2 cellular contexts compared by ENCODE assay signal in the genomic region with DNA sequence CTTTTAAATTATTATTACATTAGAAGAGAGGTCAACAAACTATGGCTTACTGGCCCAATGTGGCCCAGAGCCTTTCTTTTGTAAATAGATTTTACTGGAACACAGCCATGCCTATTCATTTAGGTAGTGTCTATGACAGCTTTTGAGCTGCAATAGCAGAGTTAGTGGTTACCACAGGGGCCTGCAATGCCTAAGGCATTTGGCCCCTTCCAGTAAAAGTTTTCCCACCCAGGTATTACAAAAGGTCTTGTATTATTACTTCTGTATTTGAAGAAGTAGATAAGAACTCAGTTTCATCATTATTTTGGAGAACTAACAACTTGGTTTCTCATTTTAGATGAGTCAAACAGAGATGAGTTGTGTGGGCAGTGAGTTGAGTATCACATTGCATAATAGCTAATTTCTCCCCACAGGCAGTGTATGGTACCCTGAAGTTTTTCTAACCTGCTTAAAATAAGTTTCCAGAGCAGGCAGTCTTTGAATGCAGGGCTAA.
A peak's percentile ranks its signal among the peaks of the same experiment; 100 is the strongest.
TF ChIP-seq lines count a peak whose summit lies in the region.

No MANE protein-coding gene starts in this region.

TF ChIP-seq in GM12878, 131 proteins besides CTCF, POLR2A, EP300 and RAD21 (continues in another document):
- TF ChIP-seq TCF7 (IDR thresholded peaks at IDR 0.05; ENCODE audit: borderline replicate concordance) (peak; percentile 21; the same call in 1 of the 2 replicates), ATF7 (IDR thresholded peaks at IDR 0.05; ENCODE audit: low read depth) (peak; percentile 81), BRCA1 (IDR thresholded peaks at IDR 0.05; ENCODE audit: low read depth, low read length) (no peak), NR2C2 (IDR thresholded peaks at IDR 0.05; ENCODE audit: borderline replicate concordance, control insufficient read depth, insufficient read length, low read depth) (no peak), FOS (IDR thresholded peaks at IDR 0.05; ENCODE audit: borderline replicate concordance, extremely low read depth, insufficient read length) (no peak), SIN3A (IDR thresholded peaks at IDR 0.05; ENCODE audit: low read depth, low read length) (no peak), NBN (IDR thresholded peaks at IDR 0.05) (0 out of 2 replicates have a peak, but pooled peaks have one; percentile 25), RCOR1 (conservative IDR thresholded peaks at IDR 0.05; ENCODE audit: low read depth, low read length) (no peak), YY1 (IDR thresholded peaks at IDR 0.05; ENCODE audit: low read depth, low read length) (no peak), BMI1 (IDR thresholded peaks at IDR 0.05; ENCODE audit: borderline replicate concordance) (peak; percentile 35; the same call in 1 of the 2 replicates), ASH2L (IDR thresholded peaks at IDR 0.05; ENCODE audit: borderline replicate concordance, low read depth) (no peak), JUND (IDR thresholded peaks at IDR 0.05; ENCODE audit: low read depth, low read length) (peak; percentile 76; the same call in 1 of the 2 replicates), CBX5 (IDR thresholded peaks at IDR 0.05; ENCODE audit: low read depth) (peak; percentile 65; the same call in 1 of the 2 replicates), IRF4 (IDR thresholded peaks at IDR 0.05; ENCODE audit: low read depth, low read length) (peak; percentile 94), MEF2A (IDR thresholded peaks at IDR 0.05; ENCODE audit: insufficient read depth, low read depth, low read length) (peak; percentile 59; the same call in 1 of the 2 replicates), BHLHE40 (IDR thresholded peaks at IDR 0.05; ENCODE audit: borderline replicate concordance in 1 of 2, low read depth in 2 of 2, low read length in 1 of 2) (peak in 1 of 2 experiments; percentile 5; a peak in 1 of 4 replicates), RBBP5 (conservative IDR thresholded peaks at IDR 0.05) (no peak), CBX3 (IDR thresholded peaks at IDR 0.05; ENCODE audit: borderline replicate concordance, low read depth) (no peak), FOXM1 (IDR thresholded peaks at IDR 0.05; ENCODE audit: low read depth, low read length) (peak; percentile 80), GABPA (IDR thresholded peaks at IDR 0.05; ENCODE audit: low read depth) (peak; percentile 48; the same call in 1 of the 2 replicates), USF1 (IDR thresholded peaks at IDR 0.05; ENCODE audit: borderline replicate concordance, extremely low read length, insufficient read depth, low read depth, low read length) (no peak), ZBTB4 (CRISPR knock-in tag; IDR thresholded peaks at IDR 0.05) (no peak)
- TF ChIP-seq, protein P1, sequence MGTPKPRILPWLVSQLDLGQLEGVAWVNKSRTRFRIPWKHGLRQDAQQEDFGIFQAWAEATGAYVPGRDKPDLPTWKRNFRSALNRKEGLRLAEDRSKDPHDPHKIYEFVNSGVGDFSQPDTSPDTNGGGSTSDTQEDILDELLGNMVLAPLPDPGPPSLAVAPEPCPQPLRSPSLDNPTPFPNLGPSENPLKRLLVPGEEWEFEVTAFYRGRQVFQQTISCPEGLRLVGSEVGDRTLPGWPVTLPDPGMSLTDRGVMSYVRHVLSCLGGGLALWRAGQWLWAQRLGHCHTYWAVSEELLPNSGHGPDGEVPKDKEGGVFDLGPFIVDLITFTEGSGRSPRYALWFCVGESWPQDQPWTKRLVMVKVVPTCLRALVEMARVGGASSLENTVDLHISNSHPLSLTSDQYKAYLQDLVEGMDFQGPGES (IDR thresholded peaks at IDR 0.05): no peak
- TF ChIP-seq, protein P2, sequence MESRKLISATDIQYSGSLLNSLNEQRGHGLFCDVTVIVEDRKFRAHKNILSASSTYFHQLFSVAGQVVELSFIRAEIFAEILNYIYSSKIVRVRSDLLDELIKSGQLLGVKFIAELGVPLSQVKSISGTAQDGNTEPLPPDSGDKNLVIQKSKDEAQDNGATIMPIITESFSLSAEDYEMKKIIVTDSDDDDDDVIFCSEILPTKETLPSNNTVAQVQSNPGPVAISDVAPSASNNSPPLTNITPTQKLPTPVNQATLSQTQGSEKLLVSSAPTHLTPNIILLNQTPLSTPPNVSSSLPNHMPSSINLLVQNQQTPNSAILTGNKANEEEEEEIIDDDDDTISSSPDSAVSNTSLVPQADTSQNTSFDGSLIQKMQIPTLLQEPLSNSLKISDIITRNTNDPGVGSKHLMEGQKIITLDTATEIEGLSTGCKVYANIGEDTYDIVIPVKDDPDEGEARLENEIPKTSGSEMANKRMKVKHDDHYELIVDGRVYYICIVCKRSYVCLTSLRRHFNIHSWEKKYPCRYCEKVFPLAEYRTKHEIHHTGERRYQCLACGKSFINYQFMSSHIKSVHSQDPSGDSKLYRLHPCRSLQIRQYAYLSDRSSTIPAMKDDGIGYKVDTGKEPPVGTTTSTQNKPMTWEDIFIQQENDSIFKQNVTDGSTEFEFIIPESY (IDR thresholded peaks at IDR 0.05): no peak

TF ChIP-seq in SK-N-SH treated with all-trans-retinoic acid at 6 μM for 48 hours, 23 proteins besides CTCF, POLR2A, EP300 and RAD21:
- TF ChIP-seq ESRRG (CRISPR knock-in tag; IDR thresholded peaks at IDR 0.05): no peak
- no peak for TF ChIP-seq TOX (CRISPR knock-in tag; IDR thresholded peaks at IDR 0.05; ENCODE audit: borderline replicate concordance)
- TF ChIP-seq ZNF8 (CRISPR knock-in tag; IDR thresholded peaks at IDR 0.05): no peak
- TF ChIP-seq GLIS3 (CRISPR knock-in tag; IDR thresholded peaks at IDR 0.05): no peak
- TF ChIP-seq OSR1 (CRISPR knock-in tag; IDR thresholded peaks at IDR 0.05): no peak
- TF ChIP-seq ZC3H10 (CRISPR knock-in tag; IDR thresholded peaks at IDR 0.05): no peak
- no peak for TF ChIP-seq BACH2 (CRISPR knock-in tag; IDR thresholded peaks at IDR 0.05; ENCODE audit: borderline replicate concordance)
